1 cellular context compared by ENCODE assay signal in genomic region chr1:93965256-93965655, GRCh38.
TF ChIP-seq lines count a peak whose summit lies in the region.

No MANE protein-coding gene starts in this region.

TF ChIP-seq in GM12878, 131 proteins besides CTCF, POLR2A, EP300 and RAD21:
- no peak for TF ChIP-seq CREM (IDR thresholded peaks at IDR 0.05; ENCODE audit: low read depth)
- TF ChIP-seq, protein P1, sequence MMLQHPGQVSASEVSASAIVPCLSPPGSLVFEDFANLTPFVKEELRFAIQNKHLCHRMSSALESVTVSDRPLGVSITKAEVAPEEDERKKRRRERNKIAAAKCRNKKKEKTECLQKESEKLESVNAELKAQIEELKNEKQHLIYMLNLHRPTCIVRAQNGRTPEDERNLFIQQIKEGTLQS (IDR thresholded peaks at IDR 0.05; ENCODE audit: borderline replicate concordance, extremely low read depth, low read depth, low read length), result no peak
- TF ChIP-seq SPI1 (IDR thresholded peaks at IDR 0.05; ENCODE audit: borderline replicate concordance, insufficient read depth, low read depth, low read length), result no peak
- TF ChIP-seq, protein P2, sequence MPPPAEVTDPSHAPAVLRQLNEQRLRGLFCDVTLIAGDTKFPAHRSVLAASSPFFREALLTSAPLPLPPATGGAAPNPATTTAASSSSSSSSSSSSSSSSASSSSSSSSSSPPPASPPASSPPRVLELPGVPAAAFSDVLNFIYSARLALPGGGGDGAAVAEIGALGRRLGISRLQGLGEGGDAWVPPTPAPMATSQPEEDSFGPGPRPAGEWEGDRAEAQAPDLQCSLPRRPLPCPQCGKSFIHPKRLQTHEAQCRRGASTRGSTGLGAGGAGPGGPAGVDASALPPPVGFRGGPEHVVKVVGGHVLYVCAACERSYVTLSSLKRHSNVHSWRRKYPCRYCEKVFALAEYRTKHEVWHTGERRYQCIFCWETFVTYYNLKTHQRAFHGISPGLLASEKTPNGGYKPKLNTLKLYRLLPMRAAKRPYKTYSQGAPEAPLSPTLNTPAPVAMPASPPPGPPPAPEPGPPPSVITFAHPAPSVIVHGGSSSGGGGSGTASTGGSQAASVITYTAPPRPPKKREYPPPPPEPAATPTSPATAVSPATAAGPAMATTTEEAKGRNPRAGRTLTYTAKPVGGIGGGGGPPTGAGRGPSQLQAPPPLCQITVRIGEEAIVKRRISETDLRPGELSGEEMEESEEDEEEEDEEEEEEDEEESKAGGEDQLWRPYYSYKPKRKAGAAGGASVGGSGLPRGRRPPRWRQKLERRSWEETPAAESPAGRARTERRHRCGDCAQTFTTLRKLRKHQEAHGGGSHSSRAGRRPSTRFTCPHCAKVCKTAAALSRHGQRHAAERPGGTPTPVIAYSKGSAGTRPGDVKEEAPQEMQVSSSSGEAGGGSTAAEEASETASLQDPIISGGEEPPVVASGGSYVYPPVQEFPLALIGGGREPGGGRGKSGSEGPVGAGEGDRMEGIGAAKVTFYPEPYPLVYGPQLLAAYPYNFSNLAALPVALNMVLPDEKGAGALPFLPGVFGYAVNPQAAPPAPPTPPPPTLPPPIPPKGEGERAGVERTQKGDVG (CRISPR knock-in tag; IDR thresholded peaks at IDR 0.05), result no peak
- no peak for TF ChIP-seq ZSCAN29 (IDR thresholded peaks at IDR 0.05)
- TF ChIP-seq KLF5 (IDR thresholded peaks at IDR 0.05; ENCODE audit: partially characterized antibody), result no peak
- TF ChIP-seq CBX3 (IDR thresholded peaks at IDR 0.05; ENCODE audit: borderline replicate concordance, low read depth), result no peak
- no peak for TF ChIP-seq SUZ12 (IDR thresholded peaks at IDR 0.05; ENCODE audit: unreplicated experiment)
- no peak for TF ChIP-seq ZBED1 (IDR thresholded peaks at IDR 0.05; ENCODE audit: borderline replicate concordance)
